Comparison of ENCODE assay signal across 11 cellular contexts in genomic region chr11:15615412-15616096, GRCh38.
"Had no signal": no experiment of that assay in that cellular context is flagged by ENCODE, and none has a peak within 500 bp of the region (broad histone marks: within the 10 kb centered on the region; RNA-seq: fewer than 3 reads in every experiment).

No MANE protein-coding gene starts in this region.

- H3K27me3 Mint-ChIP-seq: activated CD4-positive, alpha-beta memory T cell treated with anti-CD3 and anti-CD28 coated beads, Interleukin-2, amount 10 ng/mL, durations not matched to agents 7 days and 5 days had no signal

- H3K36me3 ChIP-seq: cardiac muscle cell had no signal

- H3K27ac Mint-ChIP-seq: activated CD4-positive, alpha-beta memory T cell treated with anti-CD3 and anti-CD28 coated beads, Interleukin-2, amount 10 ng/mL, durations not matched to agents 7 days and 5 days; nephron progenitor cell had no signal

- H3K4me3 ChIP-seq: cardiac muscle cell, coronary artery had no signal

- H3K27me3 ChIP-seq: cardiac muscle cell had no signal

- H3K4me1 Mint-ChIP-seq: activated CD4-positive, alpha-beta memory T cell treated with anti-CD3 and anti-CD28 coated beads, Interleukin-2, amount 10 ng/mL, durations not matched to agents 7 days and 5 days had no signal

- H3K27ac ChIP-seq: cardiac muscle cell, coronary artery had no signal

- H3K4me3 Mint-ChIP-seq: activated CD4-positive, alpha-beta memory T cell treated with anti-CD3 and anti-CD28 coated beads, Interleukin-2, amount 10 ng/mL, durations not matched to agents 7 days and 5 days; activated T-cell treated with anti-CD3 and anti-CD28 coated beads, Interleukin-2, amount 50 U/mL, for 4 hours; nephron progenitor cell had no signal

- ATAC-seq: activated T-cell treated with anti-CD3 and anti-CD28 coated beads, Interleukin-2, amount 50 U/mL, for 4 hours; esophagus mucosa had no signal

- H3K9me3 Mint-ChIP-seq: activated CD4-positive, alpha-beta memory T cell treated with anti-CD3 and anti-CD28 coated beads, Interleukin-2, amount 10 ng/mL, durations not matched to agents 7 days and 5 days; activated T-cell treated with anti-CD3 and anti-CD28 coated beads, Interleukin-2, amount 50 U/mL, for 4 hours; nephron progenitor cell had no signal

- DNase-seq: activated CD4-positive, alpha-beta memory T cell treated with anti-CD3 and anti-CD28 coated beads, Interleukin-2, amount 10 ng/mL, durations not matched to agents 7 days and 5 days; activated CD4-positive, alpha-beta T cell treated with anti-CD3 and anti-CD28 coated beads for 1 hour; activated effector memory CD4-positive, alpha-beta T cell treated with Interleukin-2 at 50 U/mL for 16 hours; activated naive CD4-positive, alpha-beta T cell treated with anti-CD3 and anti-CD28 coated beads, Interleukin-2, amount 50 U/mL, for 16 hours; activated T-cell treated with anti-CD3 and anti-CD28 coated beads, Interleukin-2, amount 50 U/mL, for 4 hours; nephron progenitor cell; stimulated activated CD4-positive, alpha-beta T cell treated with anti-CD3 and anti-CD28 coated beads, Interleukin-1b, Interleukin-23, amount 100 ng/mL, for 48 hours; T-helper 9 cell had no signal
